ENCODE assay signal across 16 cellular contexts in genomic region chr1:87358219-87358618, GRCh38.
"Had no signal": no experiment of that assay in that cellular context is flagged by ENCODE, and none has a peak within 500 bp of the region (broad histone marks: within the 10 kb centered on the region; RNA-seq: fewer than 3 reads in every experiment).

No MANE protein-coding gene starts in this region.

- DNase-seq: activated CD4-positive, alpha-beta memory T cell treated with anti-CD3 and anti-CD28 coated beads, Interleukin-2, amount 10 ng/mL, durations not matched to agents 7 days and 5 days; activated naive CD4-positive, alpha-beta T cell treated with anti-CD3 and anti-CD28 coated beads for 36 hours; amniotic stem cell; body of pancreas; dermis blood vessel endothelial cell; endodermal cell; erythroblast; left colon; naive thymus-derived CD4-positive, alpha-beta T cell; nucleus accumbens; T-helper 9 cell had no signal

- H3K4me3 ChIP-seq: body of pancreas, right atrium auricular region, smooth muscle cell, tibial nerve, vagina had no signal

- H3K27me3 Mint-ChIP-seq: activated CD4-positive, alpha-beta memory T cell treated with anti-CD3 and anti-CD28 coated beads, Interleukin-2, amount 10 ng/mL, durations not matched to agents 7 days and 5 days had no signal

- H3K27ac Mint-ChIP-seq: activated CD4-positive, alpha-beta memory T cell treated with anti-CD3 and anti-CD28 coated beads, Interleukin-2, amount 10 ng/mL, durations not matched to agents 7 days and 5 days; activated naive CD4-positive, alpha-beta T cell treated with anti-CD3 and anti-CD28 coated beads for 36 hours; activated T-helper 1 cell treated with anti-CD3 and anti-CD28 coated beads, Interleukin-12 subunit alpha, Interleukin-12 subunit beta, Interleukin-2, Interleukin-4 antibody, amounts not matched to agents 30 ng/mL and 10 ng/mL and 1 ng/mL, durations not matched to agents 14 hours and 24 hours and 36 hours; endodermal cell; naive thymus-derived CD4-positive, alpha-beta T cell had no signal

- ATAC-seq: body of pancreas; left colon; naive thymus-derived CD4-positive, alpha-beta T cell had no signal

- H3K9me3 Mint-ChIP-seq: activated naive CD4-positive, alpha-beta T cell treated with anti-CD3 and anti-CD28 coated beads for 36 hours; activated T-helper 1 cell treated with anti-CD3 and anti-CD28 coated beads, Interleukin-12 subunit alpha, Interleukin-12 subunit beta, Interleukin-2, Interleukin-4 antibody, amounts not matched to agents 30 ng/mL and 10 ng/mL and 1 ng/mL, durations not matched to agents 14 hours and 24 hours and 36 hours; endodermal cell had no signal

- H3K4me1 Mint-ChIP-seq: endodermal cell; naive thymus-derived CD4-positive, alpha-beta T cell had no signal

- H3K4me3 Mint-ChIP-seq: activated CD4-positive, alpha-beta memory T cell treated with anti-CD3 and anti-CD28 coated beads, Interleukin-2, amount 10 ng/mL, durations not matched to agents 7 days and 5 days; activated naive CD4-positive, alpha-beta T cell treated with anti-CD3 and anti-CD28 coated beads for 36 hours; activated T-helper 1 cell treated with anti-CD3 and anti-CD28 coated beads, Interleukin-12 subunit alpha, Interleukin-12 subunit beta, Interleukin-2, Interleukin-4 antibody, amounts not matched to agents 30 ng/mL and 10 ng/mL and 1 ng/mL, durations not matched to agents 14 hours and 24 hours and 36 hours; endodermal cell; naive thymus-derived CD4-positive, alpha-beta T cell had no signal
